In the genomic region with DNA sequence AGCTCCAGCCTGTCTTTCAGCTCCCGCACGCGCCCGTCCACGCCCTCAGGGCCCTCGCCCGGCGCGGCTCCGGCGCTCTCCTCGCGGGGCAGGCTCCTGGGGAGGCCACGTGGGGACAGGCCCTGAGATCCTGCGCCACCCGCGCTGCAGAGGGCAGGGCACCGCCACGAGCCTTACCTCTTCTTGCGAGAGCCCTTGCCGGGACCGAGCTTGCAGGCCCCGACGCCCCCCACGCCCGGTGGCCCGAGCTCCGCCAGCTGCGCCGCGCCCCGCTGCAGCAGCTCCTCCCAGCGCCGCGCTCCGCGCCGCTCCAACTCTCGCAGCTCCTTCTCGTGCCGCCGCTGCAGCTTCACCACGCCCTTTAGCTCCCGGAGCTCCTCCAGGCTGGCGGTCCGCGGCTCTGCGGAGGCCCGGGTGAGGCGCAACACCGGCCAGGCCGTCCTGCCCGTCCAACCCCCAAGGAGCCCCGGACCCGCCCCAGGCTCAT, we compare ENCODE assay signal across 1 cellular context.
TF ChIP-seq lines count a peak whose summit lies in the region.

No MANE protein-coding gene starts in this region.

TF ChIP-seq in HepG2, 621 proteins besides CTCF, POLR2A, EP300 and RAD21 (continues in another document):
- TF ChIP-seq ZNF431 (CRISPR knock-in tag; IDR thresholded peaks at IDR 0.05; ENCODE audit: borderline replicate concordance, low read depth) (no peak), ZNF740 (CRISPR knock-in tag; IDR thresholded peaks at IDR 0.05) (no peak), SIN3A (IDR thresholded peaks at IDR 0.05; ENCODE audit: borderline replicate concordance, low read depth, low read length) (no peak), ZNF609 (CRISPR knock-in tag; IDR thresholded peaks at IDR 0.05; ENCODE audit: borderline replicate concordance) (no peak), ERF (CRISPR knock-in tag; IDR thresholded peaks at IDR 0.05) (no peak), ZNF510 (CRISPR knock-in tag; IDR thresholded peaks at IDR 0.05; ENCODE audit: low read depth) (no peak), NONO (IDR thresholded peaks at IDR 0.05) (no peak), NONO (CRISPR knock-in tag; conservative IDR thresholded peaks at IDR 0.05) (no peak), CREBL2 (CRISPR knock-in tag; IDR thresholded peaks at IDR 0.05; ENCODE audit: borderline replicate concordance) (no peak), KLF13 (CRISPR knock-in tag; IDR thresholded peaks at IDR 0.05) (no peak), ZZZ3 (CRISPR knock-in tag; IDR thresholded peaks at IDR 0.05; ENCODE audit: borderline replicate concordance) (no peak), SNRNP70 (IDR thresholded peaks at IDR 0.05; ENCODE audit: low read depth, low read length) (no peak), ZNF598 (CRISPR knock-in tag; IDR thresholded peaks at IDR 0.05; ENCODE audit: borderline replicate concordance) (no peak), ZSCAN31 (CRISPR knock-in tag; IDR thresholded peaks at IDR 0.05; ENCODE audit: low read depth) (no peak), GTF2F1 (IDR thresholded peaks at IDR 0.05; ENCODE audit: low read length) (no peak), TRIM24 (CRISPR knock-in tag; IDR thresholded peaks at IDR 0.05) (no peak), ZC3H4 (CRISPR knock-in tag; IDR thresholded peaks at IDR 0.05; ENCODE audit: borderline replicate concordance) (no peak), ARHGAP35 (CRISPR knock-in tag; IDR thresholded peaks at IDR 0.05; ENCODE audit: borderline replicate concordance) (no peak), SMARCC2 (IDR thresholded peaks at IDR 0.05) (no peak), ZBTB3 (CRISPR knock-in tag; IDR thresholded peaks at IDR 0.05; ENCODE audit: borderline replicate concordance, low read depth) (no peak), SIN3B (IDR thresholded peaks at IDR 0.05; ENCODE audit: low read length) (no peak), ZBTB46 (CRISPR knock-in tag; IDR thresholded peaks at IDR 0.05; ENCODE audit: borderline replicate concordance) (no peak), MTF2 (CRISPR knock-in tag; IDR thresholded peaks at IDR 0.05; ENCODE audit: borderline replicate concordance) (peak; percentile 87; the same call in 1 of the 2 replicates), KLF6 (CRISPR knock-in tag; IDR thresholded peaks at IDR 0.05) (no peak), GABPB1 (CRISPR knock-in tag; IDR thresholded peaks at IDR 0.05) (0 out of 2 replicates have a peak, but pooled peaks have one; percentile 36), DZIP1 (CRISPR knock-in tag; IDR thresholded peaks at IDR 0.05) (no peak), ZNF768 (CRISPR knock-in tag; IDR thresholded peaks at IDR 0.05) (no peak), MBNL3 (CRISPR knock-in tag; conservative IDR thresholded peaks at IDR 0.05) (no peak), ZNF678 (CRISPR knock-in tag; IDR thresholded peaks at IDR 0.05) (no peak), ZNF496 (CRISPR knock-in tag; IDR thresholded peaks at IDR 0.05; ENCODE audit: insufficient replicate concordance) (no peak), ZNF10 (CRISPR knock-in tag; IDR thresholded peaks at IDR 0.05; ENCODE audit: borderline replicate concordance, low read depth) (no peak), KLF9 (CRISPR knock-in tag; IDR thresholded peaks at IDR 0.05; ENCODE audit: low read depth) (no peak), TGIF2 (CRISPR knock-in tag; IDR thresholded peaks at IDR 0.05) (no peak), HNRNPLL (IDR thresholded peaks at IDR 0.05; ENCODE audit: low read depth, low read length, poor library complexity, severe bottlenecking) (peak; percentile 80), MYPOP (CRISPR knock-in tag; IDR thresholded peaks at IDR 0.05) (peak; percentile 81), ZNF605 (CRISPR knock-in tag; IDR thresholded peaks at IDR 0.05) (no peak)
- TF ChIP-seq, protein P1, sequence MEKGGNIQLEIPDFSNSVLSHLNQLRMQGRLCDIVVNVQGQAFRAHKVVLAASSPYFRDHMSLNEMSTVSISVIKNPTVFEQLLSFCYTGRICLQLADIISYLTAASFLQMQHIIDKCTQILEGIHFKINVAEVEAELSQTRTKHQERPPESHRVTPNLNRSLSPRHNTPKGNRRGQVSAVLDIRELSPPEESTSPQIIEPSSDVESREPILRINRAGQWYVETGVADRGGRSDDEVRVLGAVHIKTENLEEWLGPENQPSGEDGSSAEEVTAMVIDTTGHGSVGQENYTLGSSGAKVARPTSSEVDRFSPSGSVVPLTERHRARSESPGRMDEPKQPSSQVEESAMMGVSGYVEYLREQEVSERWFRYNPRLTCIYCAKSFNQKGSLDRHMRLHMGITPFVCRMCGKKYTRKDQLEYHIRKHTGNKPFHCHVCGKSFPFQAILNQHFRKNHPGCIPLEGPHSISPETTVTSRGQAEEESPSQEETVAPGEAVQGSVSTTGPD (CRISPR knock-in tag; IDR thresholded peaks at IDR 0.05) = no peak
- TF ChIP-seq, protein P2, sequence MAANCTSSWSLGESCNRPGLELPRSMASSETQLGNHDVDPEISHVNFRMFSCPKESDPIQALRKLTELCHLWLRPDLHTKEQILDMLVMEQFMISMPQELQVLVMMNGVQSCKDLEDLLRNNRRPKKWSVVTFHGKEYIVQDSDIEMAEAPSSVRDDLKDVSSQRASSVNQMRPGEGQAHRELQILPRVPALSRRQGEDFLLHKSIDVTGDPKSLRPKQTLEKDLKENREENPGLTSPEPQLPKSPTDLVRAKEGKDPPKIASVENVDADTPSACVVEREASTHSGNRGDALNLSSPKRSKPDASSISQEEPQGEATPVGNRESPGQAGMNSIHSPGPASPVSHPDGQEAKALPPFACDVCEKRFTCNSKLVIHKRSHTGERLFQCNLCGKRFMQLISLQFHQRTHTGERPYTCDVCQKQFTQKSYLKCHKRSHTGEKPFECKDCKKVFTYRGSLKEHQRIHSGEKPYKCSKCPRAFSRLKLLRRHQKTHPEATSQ (CRISPR knock-in tag; IDR thresholded peaks at IDR 0.05; ENCODE audit: borderline replicate concordance) = no peak
- TF ChIP-seq, protein P3, sequence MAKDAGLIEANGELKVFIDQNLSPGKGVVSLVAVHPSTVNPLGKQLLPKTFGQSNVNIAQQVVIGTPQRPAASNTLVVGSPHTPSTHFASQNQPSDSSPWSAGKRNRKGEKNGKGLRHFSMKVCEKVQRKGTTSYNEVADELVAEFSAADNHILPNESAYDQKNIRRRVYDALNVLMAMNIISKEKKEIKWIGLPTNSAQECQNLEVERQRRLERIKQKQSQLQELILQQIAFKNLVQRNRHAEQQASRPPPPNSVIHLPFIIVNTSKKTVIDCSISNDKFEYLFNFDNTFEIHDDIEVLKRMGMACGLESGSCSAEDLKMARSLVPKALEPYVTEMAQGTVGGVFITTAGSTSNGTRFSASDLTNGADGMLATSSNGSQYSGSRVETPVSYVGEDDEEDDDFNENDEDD (CRISPR knock-in tag; IDR thresholded peaks at IDR 0.05; ENCODE audit: borderline replicate concordance) = no peak
- TF ChIP-seq, protein P4, sequence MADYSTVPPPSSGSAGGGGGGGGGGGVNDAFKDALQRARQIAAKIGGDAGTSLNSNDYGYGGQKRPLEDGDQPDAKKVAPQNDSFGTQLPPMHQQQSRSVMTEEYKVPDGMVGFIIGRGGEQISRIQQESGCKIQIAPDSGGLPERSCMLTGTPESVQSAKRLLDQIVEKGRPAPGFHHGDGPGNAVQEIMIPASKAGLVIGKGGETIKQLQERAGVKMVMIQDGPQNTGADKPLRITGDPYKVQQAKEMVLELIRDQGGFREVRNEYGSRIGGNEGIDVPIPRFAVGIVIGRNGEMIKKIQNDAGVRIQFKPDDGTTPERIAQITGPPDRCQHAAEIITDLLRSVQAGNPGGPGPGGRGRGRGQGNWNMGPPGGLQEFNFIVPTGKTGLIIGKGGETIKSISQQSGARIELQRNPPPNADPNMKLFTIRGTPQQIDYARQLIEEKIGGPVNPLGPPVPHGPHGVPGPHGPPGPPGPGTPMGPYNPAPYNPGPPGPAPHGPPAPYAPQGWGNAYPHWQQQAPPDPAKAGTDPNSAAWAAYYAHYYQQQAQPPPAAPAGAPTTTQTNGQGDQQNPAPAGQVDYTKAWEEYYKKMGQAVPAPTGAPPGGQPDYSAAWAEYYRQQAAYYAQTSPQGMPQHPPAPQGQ (CRISPR knock-in tag; IDR thresholded peaks at IDR 0.05; ENCODE audit: borderline replicate concordance) = no peak
- TF ChIP-seq, protein P5, sequence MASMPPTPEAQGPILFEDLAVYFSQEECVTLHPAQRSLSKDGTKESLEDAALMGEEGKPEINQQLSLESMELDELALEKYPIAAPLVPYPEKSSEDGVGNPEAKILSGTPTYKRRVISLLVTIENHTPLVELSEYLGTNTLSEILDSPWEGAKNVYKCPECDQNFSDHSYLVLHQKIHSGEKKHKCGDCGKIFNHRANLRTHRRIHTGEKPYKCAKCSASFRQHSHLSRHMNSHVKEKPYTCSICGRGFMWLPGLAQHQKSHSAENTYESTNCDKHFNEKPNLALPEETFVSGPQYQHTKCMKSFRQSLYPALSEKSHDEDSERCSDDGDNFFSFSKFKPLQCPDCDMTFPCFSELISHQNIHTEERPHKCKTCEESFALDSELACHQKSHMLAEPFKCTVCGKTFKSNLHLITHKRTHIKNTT (CRISPR knock-in tag; IDR thresholded peaks at IDR 0.05) = no peak
